ENCODE assay signal across 25 cellular contexts in genomic region chr5:17432571-17432970, GRCh38.
"Had no signal": no experiment of that assay in that cellular context is flagged by ENCODE, and none has a peak within 500 bp of the region (broad histone marks: within the 10 kb centered on the region; RNA-seq: fewer than 3 reads in every experiment).

No MANE protein-coding gene starts in this region.

- H3K4me3 ChIP-seq: coronary artery, dorsolateral prefrontal cortex had no signal

- ATAC-seq: activated CD4-positive, CD25-positive, alpha-beta regulatory T cell treated with anti-CD3 and anti-CD28 coated beads, Interleukin-2, amount 50 U/mL, for 24 hours; activated CD8-positive, alpha-beta T cell treated with anti-CD3 and anti-CD28 coated beads for 36 hours; activated T-cell treated with anti-CD3 and anti-CD28 coated beads, Interleukin-2, amount 50 U/mL, for 4 hours; activated T-helper 17 cell treated with anti-CD3 and anti-CD28 coated beads, Interleukin-2, amount 50 U/mL, for 72 hours; esophagus mucosa; T-helper 17 cell had no signal

- DNase-seq: activated B cell treated with CpG ODN at 0.5 μM for 24 hours; activated CD4-positive, alpha-beta T cell treated with anti-CD3 and anti-CD28 coated beads for 48 hours; activated CD4-positive, alpha-beta T cell treated with anti-CD3 and anti-CD28 coated beads, Interleukin-2, amount 50 U/mL, for 1 hour; activated CD4-positive, alpha-beta T cell treated with anti-CD3 and anti-CD28 coated beads, Interleukin-2, amount 50 U/mL, for 48 hours; activated CD8-positive, alpha-beta memory T cell treated with anti-CD3 and anti-CD28 coated beads for 24 hours; activated CD8-positive, alpha-beta T cell treated with anti-CD3 and anti-CD28 coated beads for 36 hours; activated effector memory CD4-positive, alpha-beta T cell treated with Interleukin-2 at 50 U/mL for 16 hours; activated gamma-delta T cell treated with Interleukin-2 at 50 U/mL for 16 hours; activated naive CD4-positive, alpha-beta T cell treated with anti-CD3 and anti-CD28 coated beads, Interleukin-2, amount 50 U/mL, for 16 hours; activated naive CD4-positive, alpha-beta T cell treated with Interleukin-2 at 50 U/mL for 16 hours; activated T-cell treated with anti-CD3 and anti-CD28 coated beads, Interleukin-2, amount 50 U/mL, for 4 hours; amniotic stem cell; brain microvascular endothelial cell; dorsolateral prefrontal cortex; effector memory CD4-positive, alpha-beta T cell; endodermal cell; foreskin fibroblast; head of caudate nucleus; T-helper 17 cell; T1000; WERI-Rb-1 had no signal

- H3K27me3 ChIP-seq: brain microvascular endothelial cell, dorsolateral prefrontal cortex had no signal

- H3K27ac ChIP-seq: brain microvascular endothelial cell, coronary artery, dorsolateral prefrontal cortex, WERI-Rb-1 had no signal

- H3K36me3 ChIP-seq: brain microvascular endothelial cell, WERI-Rb-1 had no signal
